In the genomic region with DNA sequence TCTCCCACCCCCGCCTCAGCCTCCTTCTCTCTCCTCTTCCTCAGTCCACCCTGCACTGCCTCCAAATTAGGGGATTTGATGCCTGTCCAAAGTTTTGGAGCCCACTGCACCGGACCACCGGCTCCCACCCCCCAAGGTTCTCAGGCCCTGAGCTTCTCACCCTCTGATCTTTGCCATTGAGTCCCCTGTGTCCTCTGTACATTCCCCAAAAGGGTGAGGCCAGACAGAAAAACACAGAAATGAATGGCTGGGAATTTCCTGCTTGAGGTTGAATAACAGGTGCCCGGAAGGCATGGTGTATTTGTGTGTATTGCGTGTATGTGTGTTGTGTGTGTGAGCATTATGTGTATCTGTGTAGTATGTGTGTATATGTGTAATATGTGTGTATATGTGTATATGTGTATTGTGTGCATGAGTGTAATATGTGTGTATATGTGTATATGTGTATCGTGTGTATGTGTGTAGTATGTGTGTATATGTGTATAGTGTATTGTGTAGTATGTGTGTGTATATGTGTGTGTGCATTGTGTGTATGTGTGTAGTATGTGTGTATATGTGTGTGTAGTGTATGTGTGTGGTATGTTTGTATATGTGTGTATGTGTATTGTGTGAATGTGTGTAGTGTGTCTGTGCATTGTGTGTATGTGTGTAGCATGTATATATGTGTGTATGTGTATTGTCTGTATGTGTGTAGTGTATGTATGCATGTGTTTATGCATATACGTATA, we compare ENCODE assay signal across 17 cellular contexts. TPM values are rescaled to one million over a fixed set of nuclear protein-coding genes. Genes with fewer than 3 reads are reported as not detected.
DNase-seq lines count a peak whose midpoint lies in the region; ATAC-seq, FAIRE-seq and TF ChIP-seq lines count a peak whose summit lies in the region.
"Had no signal": no experiment of that assay in that cellular context is flagged by ENCODE, and none has a peak within 500 bp of the region (broad histone marks: within the 10 kb centered on the region; RNA-seq: fewer than 3 reads in every experiment).

No MANE protein-coding gene starts in this region.

- peaks cover 48% of the 10 kb centered on the region for H3K4me1 ChIP-seq in HepG2 (ENCODE audit: insufficient read depth, low read length)
- no peaks in the 10 kb centered on the region for H3K4me1 ChIP-seq in right lobe of liver
- peaks cover 29% of the 10 kb centered on the region for H3K4me1 ChIP-seq in upper lobe of right lung
- H3K4me1 ChIP-seq in psoas muscle: no peaks in the 10 kb centered on the region
- H3K4me1 ChIP-seq in colonic mucosa: peaks cover 11% of the 10 kb centered on the region

- DNase-seq in HepG2 (ENCODE audit: low spot score) (no peak), right lobe of liver (no peak), kidney tubule cell (ENCODE audit: low spot score) (peak; percentile 20), upper lobe of right lung (no peak), psoas muscle (no peak), colonic mucosa (no peak)
- DNase-seq: activated CD8-positive, alpha-beta memory T cell treated with anti-CD3 and anti-CD28 coated beads, Interleukin-2, amount 50 U/mL, for 4 hours; amniotic stem cell; DMS 273 treated with DMSO at 0.1 percent for 48 hours; NCI-H1436 treated with DMSO at 0.1 percent for 48 hours; NCI-H526; SIG-M5 had no signal

- no peaks in the 10 kb centered on the region for H3K79me2 ChIP-seq in HepG2 (ENCODE audit: insufficient read depth, low read length)

- intact Hi-C loops in HepG2 (cut with micrococcal nuclease; ENCODE audit: unreplicated experiment) (no loop called here), right lobe of liver (cut with DNase I) (no loop called here), upper lobe of right lung (cut with DNase I) (no loop called here), psoas muscle (cut with DNase I) (no loop called here), colonic mucosa (cut with DNase I) (no loop called here)

- WGBS in HepG2 (ENCODE audit: low lambda C conversion rate): 41% methylated on average over 7 of the region's 7 CpGs
- 71% methylated on average over 6 of the region's 7 CpGs for WGBS in right lobe of liver (ENCODE audit: insufficient coverage, low coverage, low lambda C conversion rate, missing lambda C conversion rate)
- WGBS in psoas muscle, 3 donors: 55 to 69% (median 59%) methylated on average over 7 of the region's 7 CpGs

- TF ChIP-seq EP300 in HepG2 (IDR thresholded peaks at IDR 0.05; ENCODE audit: low read depth in 2 of 2, low read length in 2 of 2): no peak
- no peak for TF ChIP-seq EP300 in HepG2 (CRISPR knock-in tag; IDR thresholded peaks at IDR 0.05; ENCODE audit: borderline replicate concordance)

- in situ Hi-C loops in HepG2 (cut with HindIII; ENCODE audit: extremely low pct_ligation_motif_present, low pct_unique_long_range_greater_than_20kb): no loop called here

- POLR2A ChIA-PET in HepG2 (lab: Yijun Ruan, JAX): no interaction called here

- H3K4me3 ChIP-seq in HepG2 (replicated peaks in 1 of 3; ENCODE audit: insufficient read depth in 1 of 3, low read depth in 2 of 3, low read length in 3 of 3) (no peak overlapping the region), right lobe of liver (no peak overlapping the region), upper lobe of right lung (no peak overlapping the region), psoas muscle (no peak overlapping the region), colonic mucosa (no peak overlapping the region)

- H3K4me2 ChIP-seq in HepG2 (ENCODE audit: low read depth, low read length): no peak overlapping the region

- FAIRE-seq in HepG2 (lab: Jason Lieb, UNC): peak; percentile 30
- FAIRE-seq: frontal cortex, TTC549 had no signal

- no peaks in the 10 kb centered on the region for H4K20me1 ChIP-seq in HepG2 (ENCODE audit: insufficient read depth, low read length)

- CTCF ChIA-PET in HepG2 (lab: Yijun Ruan, JAX; ENCODE audit: low intra/inter-chr PET ratio, low total read pairs): no interaction called here

- no peak for TF ChIP-seq CTCF in HepG2 (CRISPR knock-in tag; IDR thresholded peaks at IDR 0.05)
- no peak for TF ChIP-seq CTCF in right lobe of liver (IDR thresholded peaks at IDR 0.05)
- TF ChIP-seq CTCF in upper lobe of right lung (IDR thresholded peaks at IDR 0.05): no peak
- no peak for TF ChIP-seq CTCF in psoas muscle (IDR thresholded peaks at IDR 0.05)
- no peak for TF ChIP-seq CTCF in colonic mucosa (IDR thresholded peaks at IDR 0.05)

- H3K27me3 ChIP-seq in HepG2 (ENCODE audit: control insufficient read depth in 1 of 2, insufficient read depth in 2 of 2, low read length in 2 of 2) (peaks cover 4 to 12% of the 10 kb centered on the region in 2 experiments; a peak in 4 of 5 replicates), right lobe of liver (no peaks in the 10 kb centered on the region), upper lobe of right lung (no peaks in the 10 kb centered on the region), psoas muscle (ENCODE audit: insufficient read depth in 3 of 3, low read length in 2 of 3) (no peaks in the 10 kb centered on the region), colonic mucosa (no peaks in the 10 kb centered on the region)

- ATAC-seq in HepG2 (no peak), right lobe of liver (no peak), HG03432 (IDR thresholded peaks at IDR 0.05; ENCODE audit: unreplicated experiment) (peak; percentile 59), upper lobe of right lung (peak; percentile 45), psoas muscle (no peak), GM19324 (IDR thresholded peaks at IDR 0.05; ENCODE audit: low FRiP score, unreplicated experiment) (no peak)

- no peaks in the 10 kb centered on the region for H3K9me3 ChIP-seq in HepG2 (ENCODE audit: low read length)
- H3K9me3 ChIP-seq in right lobe of liver: no peaks in the 10 kb centered on the region
- H3K9me3 ChIP-seq in upper lobe of right lung: no peaks in the 10 kb centered on the region
- H3K9me3 ChIP-seq in psoas muscle: no peaks in the 10 kb centered on the region
- H3K9me3 ChIP-seq in colonic mucosa: no peaks in the 10 kb centered on the region

- H2AFZ ChIP-seq in HepG2 (ENCODE audit: low read length): no peak overlapping the region

- H3K27ac ChIP-seq in HepG2 (ENCODE audit: extremely low read length, insufficient read depth, low read length): no peak overlapping the region
- H3K27ac ChIP-seq in right lobe of liver: no peak overlapping the region
- no peak overlapping the region for H3K27ac ChIP-seq in upper lobe of right lung
- no peak overlapping the region for H3K27ac ChIP-seq in psoas muscle
- H3K27ac ChIP-seq in colonic mucosa: no peak overlapping the region

- no peak for TF ChIP-seq RAD21 in HepG2 (CRISPR knock-in tag; IDR thresholded peaks at IDR 0.05)

- no TSS peak for BruUV-seq in HepG2 (replicated peaks; lab: Mats Ljungman, UMichigan)

- no peak for TF ChIP-seq POLR2A in HepG2 (IDR thresholded peaks at IDR 0.05; ENCODE audit: insufficient read depth in 1 of 2, low read depth in 2 of 2, low read length in 2 of 2)
- no peak for TF ChIP-seq POLR2A in right lobe of liver (IDR thresholded peaks at IDR 0.05)

- H3K36me3 ChIP-seq in HepG2 (replicated peaks in 1 of 2; ENCODE audit: control insufficient read depth in 1 of 2, insufficient read depth in 2 of 2, low read length in 2 of 2) (no peaks in the 10 kb centered on the region), right lobe of liver (no peaks in the 10 kb centered on the region), upper lobe of right lung (no peaks in the 10 kb centered on the region), psoas muscle (ENCODE audit: insufficient read depth in 1 of 2, low read depth in 1 of 2) (no peaks in the 10 kb centered on the region), colonic mucosa (no peaks in the 10 kb centered on the region)

- H3K9ac ChIP-seq in HepG2 (ENCODE audit: insufficient read depth, low read depth, low read length) (no peak overlapping the region), colonic mucosa (ENCODE audit: low read depth in 2 of 2, low read length in 2 of 2) (no peak overlapping the region)

RNA-seq across cellular contexts. Expression of a gene that starts 16.0 kb away (rescaled TPM):
- total RNA-seq in HepG2 (2016; rRNA removed; fragmentation: Illumina TruSeq; extraction: Trizol) (not detected in 2 replicates), right lobe of liver (not detected), upper lobe of right lung (15.5 TPM), psoas muscle (not detected), colonic mucosa (not detected)
- total RNA-seq in HepG2 (2016; cell fraction: cytosol; rRNA removed; fragmentation: Illumina TruSeq; extraction: Trizol; ENCODE audit: low read depth): not detected in 2 replicates
- not detected in 2 replicates for total RNA-seq in HepG2 (2016; cell fraction: insoluble cytoplasmic fraction; rRNA removed; fragmentation: Illumina TruSeq; extraction: Trizol)
- not detected in 2 replicates for total RNA-seq in HepG2 (2016; cell fraction: membrane; rRNA removed; fragmentation: Illumina TruSeq; extraction: Trizol)
- not detected in 2 replicates for total RNA-seq in HepG2 (2016; cell fraction: nucleus; rRNA removed; fragmentation: Illumina TruSeq; extraction: Trizol)
- polyA plus RNA-seq in HepG2 (2011; rRNA removed) (not detected in 2 replicates), psoas muscle (under 1 TPM in 1 of 3 donors, not detected in 2; 0.20 TPM)
- not detected in 2 replicates for polyA plus RNA-seq in HepG2 (2011; cell fraction: cytosol; rRNA removed)
- polyA plus RNA-seq in HepG2 (2011; cell fraction: nucleus; rRNA removed): not detected in 2 replicates
- not detected in 2 replicates for polyA plus RNA-seq in HepG2 (2012)
- polyA plus RNA-seq in HepG2 (2016; cell fraction: cytosol; fragmentation: Illumina TruSeq; extraction: Trizol; ENCODE audit: low read depth): not detected in 2 replicates
- not detected in 2 replicates for polyA plus RNA-seq in HepG2 (2016; cell fraction: insoluble cytoplasmic fraction; fragmentation: Illumina TruSeq; extraction: Trizol; ENCODE audit: low read depth)
- polyA plus RNA-seq in HepG2 (2016; cell fraction: membrane; fragmentation: Illumina TruSeq; extraction: Trizol; ENCODE audit: low read depth): not detected in 2 replicates
- not detected in 2 replicates for polyA plus RNA-seq in HepG2 (2016; cell fraction: nucleus; fragmentation: Illumina TruSeq; extraction: Trizol; ENCODE audit: insufficient read depth, low read depth)
- not detected in 2 replicates for polyA minus RNA-seq in HepG2 (2011; rRNA and poly(A)+ RNA removed; ENCODE audit: low replicate concordance)
- not detected in 2 replicates for polyA minus RNA-seq in HepG2 (2011; cell fraction: cytosol; rRNA and poly(A)+ RNA removed)
- polyA minus RNA-seq in HepG2 (2011; cell fraction: nucleus; rRNA and poly(A)+ RNA removed): not detected in 2 replicates
- total RNA-seq: frontal cortex had no signal
- polyA plus RNA-seq: AG04450 had no signal

RNA-seq across cellular contexts. Expression of a gene that starts 16.2 kb away (rescaled TPM):
- total RNA-seq in HepG2 (2016; rRNA removed; fragmentation: Illumina TruSeq; extraction: Trizol): 23.4 and 57.3 TPM in 2 replicates
- 7.3 and 8.2 TPM in 2 replicates for total RNA-seq in HepG2 (2016; cell fraction: cytosol; rRNA removed; fragmentation: Illumina TruSeq; extraction: Trizol; ENCODE audit: low read depth)
- total RNA-seq in HepG2 (2016; cell fraction: insoluble cytoplasmic fraction; rRNA removed; fragmentation: Illumina TruSeq; extraction: Trizol): 21.6 and 59.9 TPM in 2 replicates
- 22.2 and 22.7 TPM in 2 replicates for total RNA-seq in HepG2 (2016; cell fraction: membrane; rRNA removed; fragmentation: Illumina TruSeq; extraction: Trizol)
- 62.3 and 70.4 TPM in 2 replicates for total RNA-seq in HepG2 (2016; cell fraction: nucleus; rRNA removed; fragmentation: Illumina TruSeq; extraction: Trizol)
- 60.8 and 96.8 TPM in 2 replicates for polyA plus RNA-seq in HepG2 (2011; rRNA removed)
- polyA plus RNA-seq in HepG2 (2011; cell fraction: cytosol; rRNA removed): 56.4 and 56.5 TPM in 2 replicates
- 79.9 and 86.1 TPM in 2 replicates for polyA plus RNA-seq in HepG2 (2011; cell fraction: nucleus; rRNA removed)
- 41.7 and 72.2 TPM in 2 replicates for polyA plus RNA-seq in HepG2 (2012)
- 7.2 and 7.4 TPM in 2 replicates for polyA plus RNA-seq in HepG2 (2016; cell fraction: cytosol; fragmentation: Illumina TruSeq; extraction: Trizol; ENCODE audit: low read depth)
- 27.9 and 36.9 TPM in 2 replicates for polyA plus RNA-seq in HepG2 (2016; cell fraction: insoluble cytoplasmic fraction; fragmentation: Illumina TruSeq; extraction: Trizol; ENCODE audit: low read depth)
- 15.0 and 15.2 TPM in 2 replicates for polyA plus RNA-seq in HepG2 (2016; cell fraction: membrane; fragmentation: Illumina TruSeq; extraction: Trizol; ENCODE audit: low read depth)
- polyA plus RNA-seq in HepG2 (2016; cell fraction: nucleus; fragmentation: Illumina TruSeq; extraction: Trizol; ENCODE audit: insufficient read depth, low read depth): 134 and 147 TPM in 2 replicates
- polyA minus RNA-seq in HepG2 (2011; rRNA and poly(A)+ RNA removed; ENCODE audit: low replicate concordance): 0.19 and 92.7 TPM in 2 replicates
- polyA minus RNA-seq in HepG2 (2011; cell fraction: cytosol; rRNA and poly(A)+ RNA removed): 36.8 and 44.2 TPM in 2 replicates
- polyA minus RNA-seq in HepG2 (2011; cell fraction: nucleus; rRNA and poly(A)+ RNA removed): 38.0 and 38.2 TPM in 2 replicates
- total RNA-seq in right lobe of liver: 10 to 100 TPM in 3 of 6 experiments, 1 to 10 TPM in 3; 3.3 to 20.5 (median 9.8) TPM
- total RNA-seq in upper lobe of right lung: 47.5 TPM
- total RNA-seq in psoas muscle: 10 to 100 TPM in 2 of 4 donors, 1 to 10 TPM in 2; 3.8 to 13.5 (median 9.1) TPM
- polyA plus RNA-seq in psoas muscle: 1 to 10 TPM; 3.3 to 6.2 (median 4.5) TPM
- total RNA-seq in colonic mucosa: 1 to 10 TPM; 1.8 to 4.6 TPM

RNA-seq across cellular contexts. Expression of a gene that starts 29.9 kb away (rescaled TPM):
- total RNA-seq in HepG2 (2016; rRNA removed; fragmentation: Illumina TruSeq; extraction: Trizol) (0.06 TPM in 1 of 2 replicates, not detected in the other), right lobe of liver (under 1 TPM in 2 of 6 experiments, not detected in 4; 0.12 to 0.16 TPM), upper lobe of right lung (3.8 TPM), psoas muscle (under 1 TPM in 1 of 4 donors, not detected in 3; 0.12 TPM), colonic mucosa (1 to 10 TPM in 1 of 2 donors, under 1 TPM in 1; 0.24 to 1.7 TPM)
- not detected in 2 replicates for total RNA-seq in HepG2 (2016; cell fraction: cytosol; rRNA removed; fragmentation: Illumina TruSeq; extraction: Trizol; ENCODE audit: low read depth)
- 0.06 and 0.09 TPM in 2 replicates for total RNA-seq in HepG2 (2016; cell fraction: insoluble cytoplasmic fraction; rRNA removed; fragmentation: Illumina TruSeq; extraction: Trizol)
- not detected in 2 replicates for total RNA-seq in HepG2 (2016; cell fraction: membrane; rRNA removed; fragmentation: Illumina TruSeq; extraction: Trizol)
- total RNA-seq in HepG2 (2016; cell fraction: nucleus; rRNA removed; fragmentation: Illumina TruSeq; extraction: Trizol): 0.16 TPM in 1 of 2 replicates, not detected in the other
- polyA plus RNA-seq in HepG2 (2011; rRNA removed) (0.04 TPM in 1 of 2 replicates, not detected in the other), psoas muscle (under 1 TPM in 1 of 3 donors, not detected in 2; 0.04 TPM)
- polyA plus RNA-seq in HepG2 (2011; cell fraction: cytosol; rRNA removed): 0.01 and 0.04 TPM in 2 replicates
- 0.03 TPM in 1 of 2 replicates, not detected in the other for polyA plus RNA-seq in HepG2 (2011; cell fraction: nucleus; rRNA removed)
- 0.04 TPM in 1 of 2 replicates, not detected in the other for polyA plus RNA-seq in HepG2 (2012)
- 0.05 TPM in 1 of 2 replicates, not detected in the other for polyA plus RNA-seq in HepG2 (2016; cell fraction: cytosol; fragmentation: Illumina TruSeq; extraction: Trizol; ENCODE audit: low read depth)
- polyA plus RNA-seq in HepG2 (2016; cell fraction: insoluble cytoplasmic fraction; fragmentation: Illumina TruSeq; extraction: Trizol; ENCODE audit: low read depth): 0.17 TPM in 1 of 2 replicates, not detected in the other
- 0.06 TPM in 1 of 2 replicates, not detected in the other for polyA plus RNA-seq in HepG2 (2016; cell fraction: membrane; fragmentation: Illumina TruSeq; extraction: Trizol; ENCODE audit: low read depth)
- polyA plus RNA-seq in HepG2 (2016; cell fraction: nucleus; fragmentation: Illumina TruSeq; extraction: Trizol; ENCODE audit: insufficient read depth, low read depth): 0.25 TPM in 1 of 2 replicates, not detected in the other
- polyA minus RNA-seq in HepG2 (2011; rRNA and poly(A)+ RNA removed; ENCODE audit: low replicate concordance): 0.07 TPM in 1 of 2 replicates, not detected in the other
- polyA minus RNA-seq in HepG2 (2011; cell fraction: cytosol; rRNA and poly(A)+ RNA removed): not detected in 2 replicates
- not detected in 2 replicates for polyA minus RNA-seq in HepG2 (2011; cell fraction: nucleus; rRNA and poly(A)+ RNA removed)
- total RNA-seq: frontal cortex had no signal
- polyA plus RNA-seq: AG04450 had no signal

RNA-seq across cellular contexts. Expression of a gene that starts 58.7 kb away (rescaled TPM):
- total RNA-seq in HepG2 (2016; rRNA removed; fragmentation: Illumina TruSeq; extraction: Trizol): 89.7 and 113 TPM in 2 replicates
- 19.4 and 23.1 TPM in 2 replicates for total RNA-seq in HepG2 (2016; cell fraction: cytosol; rRNA removed; fragmentation: Illumina TruSeq; extraction: Trizol; ENCODE audit: low read depth)
- 88.9 and 116 TPM in 2 replicates for total RNA-seq in HepG2 (2016; cell fraction: insoluble cytoplasmic fraction; rRNA removed; fragmentation: Illumina TruSeq; extraction: Trizol)
- 31.7 and 33.1 TPM in 2 replicates for total RNA-seq in HepG2 (2016; cell fraction: membrane; rRNA removed; fragmentation: Illumina TruSeq; extraction: Trizol)
- 39.3 and 39.9 TPM in 2 replicates for total RNA-seq in HepG2 (2016; cell fraction: nucleus; rRNA removed; fragmentation: Illumina TruSeq; extraction: Trizol)
- 62.4 and 69.3 TPM in 2 replicates for polyA plus RNA-seq in HepG2 (2011; rRNA removed)
- 56.5 and 68.4 TPM in 2 replicates for polyA plus RNA-seq in HepG2 (2011; cell fraction: cytosol; rRNA removed)
- 23.6 and 32.7 TPM in 2 replicates for polyA plus RNA-seq in HepG2 (2011; cell fraction: nucleus; rRNA removed)
- polyA plus RNA-seq in HepG2 (2012): 47.4 and 50.8 TPM in 2 replicates
- 10.3 and 11.8 TPM in 2 replicates for polyA plus RNA-seq in HepG2 (2016; cell fraction: cytosol; fragmentation: Illumina TruSeq; extraction: Trizol; ENCODE audit: low read depth)
- 109 and 116 TPM in 2 replicates for polyA plus RNA-seq in HepG2 (2016; cell fraction: insoluble cytoplasmic fraction; fragmentation: Illumina TruSeq; extraction: Trizol; ENCODE audit: low read depth)
- polyA plus RNA-seq in HepG2 (2016; cell fraction: membrane; fragmentation: Illumina TruSeq; extraction: Trizol; ENCODE audit: low read depth): 17.0 and 17.1 TPM in 2 replicates
- 67.4 and 77.6 TPM in 2 replicates for polyA plus RNA-seq in HepG2 (2016; cell fraction: nucleus; fragmentation: Illumina TruSeq; extraction: Trizol; ENCODE audit: insufficient read depth, low read depth)
- polyA minus RNA-seq in HepG2 (2011; rRNA and poly(A)+ RNA removed; ENCODE audit: low replicate concordance): 47.0 and 64.1 TPM in 2 replicates
- polyA minus RNA-seq in HepG2 (2011; cell fraction: cytosol; rRNA and poly(A)+ RNA removed): 25.8 and 25.9 TPM in 2 replicates
- polyA minus RNA-seq in HepG2 (2011; cell fraction: nucleus; rRNA and poly(A)+ RNA removed): 23.2 and 35.6 TPM in 2 replicates
- total RNA-seq in right lobe of liver: 10 to 100 TPM; 23.3 to 27.4 (median 23.9) TPM
- 31.2 TPM for total RNA-seq in upper lobe of right lung
- 10 to 100 TPM; 31.8 to 78.3 (median 50.8) TPM for total RNA-seq in psoas muscle
- 10 to 100 TPM; 41.7 to 76.6 (median 59.7) TPM for polyA plus RNA-seq in psoas muscle
- total RNA-seq in colonic mucosa: 10 to 100 TPM; 54.9 to 67.4 TPM

RNA-seq across cellular contexts. Expression of a gene that starts 58.8 kb away (rescaled TPM):
- total RNA-seq in HepG2 (2016; rRNA removed; fragmentation: Illumina TruSeq; extraction: Trizol): 57.5 and 62.0 TPM in 2 replicates
- total RNA-seq in HepG2 (2016; cell fraction: cytosol; rRNA removed; fragmentation: Illumina TruSeq; extraction: Trizol; ENCODE audit: low read depth): 12.2 and 13.5 TPM in 2 replicates
- total RNA-seq in HepG2 (2016; cell fraction: insoluble cytoplasmic fraction; rRNA removed; fragmentation: Illumina TruSeq; extraction: Trizol): 57.7 and 61.8 TPM in 2 replicates
- total RNA-seq in HepG2 (2016; cell fraction: membrane; rRNA removed; fragmentation: Illumina TruSeq; extraction: Trizol): 29.6 and 29.7 TPM in 2 replicates
- total RNA-seq in HepG2 (2016; cell fraction: nucleus; rRNA removed; fragmentation: Illumina TruSeq; extraction: Trizol): 48.3 and 49.8 TPM in 2 replicates
- 104 and 108 TPM in 2 replicates for polyA plus RNA-seq in HepG2 (2011; rRNA removed)
- 77.6 and 88.3 TPM in 2 replicates for polyA plus RNA-seq in HepG2 (2011; cell fraction: cytosol; rRNA removed)
- 174 and 196 TPM in 2 replicates for polyA plus RNA-seq in HepG2 (2011; cell fraction: nucleus; rRNA removed)
- 35.1 and 40.7 TPM in 2 replicates for polyA plus RNA-seq in HepG2 (2012)
- polyA plus RNA-seq in HepG2 (2016; cell fraction: cytosol; fragmentation: Illumina TruSeq; extraction: Trizol; ENCODE audit: low read depth): 7.1 and 7.4 TPM in 2 replicates
- 56.0 and 60.7 TPM in 2 replicates for polyA plus RNA-seq in HepG2 (2016; cell fraction: insoluble cytoplasmic fraction; fragmentation: Illumina TruSeq; extraction: Trizol; ENCODE audit: low read depth)
- 17.9 and 18.7 TPM in 2 replicates for polyA plus RNA-seq in HepG2 (2016; cell fraction: membrane; fragmentation: Illumina TruSeq; extraction: Trizol; ENCODE audit: low read depth)
- 89.6 and 91.0 TPM in 2 replicates for polyA plus RNA-seq in HepG2 (2016; cell fraction: nucleus; fragmentation: Illumina TruSeq; extraction: Trizol; ENCODE audit: insufficient read depth, low read depth)
- polyA minus RNA-seq in HepG2 (2011; rRNA and poly(A)+ RNA removed; ENCODE audit: low replicate concordance): 78.3 and 147 TPM in 2 replicates
- polyA minus RNA-seq in HepG2 (2011; cell fraction: cytosol; rRNA and poly(A)+ RNA removed): 25.2 and 27.3 TPM in 2 replicates
- 48.0 and 60.5 TPM in 2 replicates for polyA minus RNA-seq in HepG2 (2011; cell fraction: nucleus; rRNA and poly(A)+ RNA removed)
- total RNA-seq in right lobe of liver: 10 to 100 TPM; 43.2 to 81.4 (median 55.3) TPM
- total RNA-seq in upper lobe of right lung: 35.2 TPM
- 100 to 1,000 TPM; 131 to 184 (median 152) TPM for total RNA-seq in psoas muscle
- 100 to 1,000 TPM in 2 of 3 donors, 10 to 100 TPM in 1; 85.0 to 169 (median 149) TPM for polyA plus RNA-seq in psoas muscle
- total RNA-seq in colonic mucosa: 100 to 1,000 TPM; 104 to 125 TPM

Comparison
In these comparisons a context has a peak if more than half of its experiments do, and no peak if none do; other contexts are left out.
1. ATAC-seq: peak in HG03432 (single experiment) and upper lobe of right lung (single experiment); none in HepG2 (single experiment), right lobe of liver (0 of 4), psoas muscle (0 of 4) and GM19324 (single experiment).
2. RNA of a gene that starts 16.0 kb away (total RNA-seq): 15.5 TPM in upper lobe of right lung (single experiment); not detected in colonic mucosa, not detected in HepG2, not detected in right lobe of liver and not detected in psoas muscle; every median in the first group is over 10 times any median in the second.